ENCODE assay signal across 8 cellular contexts in genomic region chr3:53072653-53073552, GRCh38. TPM values are rescaled to one million over a fixed set of nuclear protein-coding genes. Genes with fewer than 3 reads are reported as not detected.
A peak's percentile ranks its signal among the peaks of the same experiment; 100 is the strongest.
DNase-seq lines count a peak whose midpoint lies in the region; ATAC-seq and TF ChIP-seq lines count a peak whose summit lies in the region.

No MANE protein-coding gene starts in this region.

- no peaks in the 10 kb centered on the region for H3K9me3 ChIP-seq in CD4-positive, CD25-positive, alpha-beta regulatory T cell (ENCODE audit: control insufficient read depth in 2 of 2, low read length in 2 of 2)
- no peaks in the 10 kb centered on the region for H3K9me3 ChIP-seq in endodermal cell (ENCODE audit: control insufficient read depth, low read length)

- H3K4me1 ChIP-seq in CD4-positive, CD25-positive, alpha-beta regulatory T cell (ENCODE audit: control insufficient read depth, insufficient read depth, low read length, poor library complexity, severe bottlenecking) = peaks cover 19% of the 10 kb centered on the region
- H3K4me1 ChIP-seq in endodermal cell (ENCODE audit: control insufficient read depth, insufficient read depth, low read length) = no peaks in the 10 kb centered on the region

- peak overlapping the region; percentile 91 to 95 (median 92) for H3K4me3 Mint-ChIP-seq in CD4-positive, CD25-positive, alpha-beta regulatory T cell
- peak overlapping the region; percentile 56 for H3K4me3 Mint-ChIP-seq in endodermal cell

- peaks cover 4 to 22% (median 11%) of the 10 kb centered on the region in 4 donors for H3K4me1 Mint-ChIP-seq in CD4-positive, CD25-positive, alpha-beta regulatory T cell
- H3K4me1 Mint-ChIP-seq in endodermal cell = peaks cover 14% of the 10 kb centered on the region

- TF ChIP-seq CTCF in endodermal cell (conservative IDR thresholded peaks at IDR 0.05) = peak; percentile 99

- peak overlapping the region; percentile 73 for H3K4me3 ChIP-seq in CD4-positive, CD25-positive, alpha-beta regulatory T cell (ENCODE audit: low read depth, low read length)
- no peak overlapping the region for H3K4me3 ChIP-seq in endodermal cell (ENCODE audit: low read length)

- H3K36me3 Mint-ChIP-seq in CD4-positive, CD25-positive, alpha-beta regulatory T cell = no peaks in the 10 kb centered on the region
- no peaks in the 10 kb centered on the region for H3K36me3 Mint-ChIP-seq in endodermal cell (ENCODE audit: low read depth)

- peaks cover 4% of the 10 kb centered on the region for H3K27me3 Mint-ChIP-seq in CD4-positive, CD25-positive, alpha-beta regulatory T cell
- peaks cover 3% of the 10 kb centered on the region for H3K27me3 Mint-ChIP-seq in endodermal cell (ENCODE audit: insufficient read depth)

- no peaks in the 10 kb centered on the region for H3K27me3 ChIP-seq in CD4-positive, CD25-positive, alpha-beta regulatory T cell (ENCODE audit: control insufficient read depth, insufficient read depth, low read length)
- H3K27me3 ChIP-seq in endodermal cell (ENCODE audit: control insufficient read depth, insufficient read depth, low read length, poor library complexity, severe bottlenecking) = peaks cover 3% of the 10 kb centered on the region

- ATAC-seq in CD4-positive, CD25-positive, alpha-beta regulatory T cell (ENCODE audit: low read depth in 2 of 2) = peak; percentile 96 to 97
- ATAC-seq in GM19328 (IDR thresholded peaks at IDR 0.05; ENCODE audit: unreplicated experiment) = peak; percentile 79
- ATAC-seq in HG03460 (IDR thresholded peaks at IDR 0.05; ENCODE audit: unreplicated experiment) = peak; percentile 87

- H3K36me3 ChIP-seq in CD4-positive, CD25-positive, alpha-beta regulatory T cell (ENCODE audit: control insufficient read depth, insufficient read depth, low read length) = no peaks in the 10 kb centered on the region
- no peaks in the 10 kb centered on the region for H3K36me3 ChIP-seq in endodermal cell (ENCODE audit: control insufficient read depth, insufficient read depth, low read length)

- DNase-seq in CD4-positive, CD25-positive, alpha-beta regulatory T cell = peak; percentile 74 to 94 (median 88)
- DNase-seq in NK-92 (lab: John Stamatoyannopoulos, UW; ENCODE audit: unreplicated experiment) = peak; percentile 6
- DNase-seq in activated CD8-positive, alpha-beta memory T cell treated with anti-CD3 and anti-CD28 coated beads for 24 hours = peak; percentile 93
- peak; percentile 99 for DNase-seq in endodermal cell
- peak; percentile 77 for DNase-seq in midbrain (lab: John Stamatoyannopoulos, UW)
- DNase-seq in stimulated activated CD8-positive, alpha-beta memory T cell treated with anti-CD3 and anti-CD28 coated beads, Interleukin-15, amount 100 ng/mL, for 4 hours (ENCODE audit: low read depth in 2 of 2) = peak; percentile 69 to 75

- no peaks in the 10 kb centered on the region for H3K9me3 Mint-ChIP-seq in CD4-positive, CD25-positive, alpha-beta regulatory T cell
- H3K9me3 Mint-ChIP-seq in endodermal cell = no peaks in the 10 kb centered on the region

- peak overlapping the region; percentile 94 to 98 (median 98) for H3K27ac Mint-ChIP-seq in CD4-positive, CD25-positive, alpha-beta regulatory T cell
- H3K27ac Mint-ChIP-seq in endodermal cell = peak overlapping the region; percentile 80

- H3K27ac ChIP-seq in CD4-positive, CD25-positive, alpha-beta regulatory T cell (ENCODE audit: insufficient read depth, low read length, poor library complexity, severe bottlenecking) = peak overlapping the region; percentile 79
- no peak overlapping the region for H3K27ac ChIP-seq in endodermal cell (ENCODE audit: low read depth, low read length)

- 42 to 43% methylated on average over 17 to 32 of the region's 32 CpGs for WGBS in endodermal cell (ENCODE audit: insufficient coverage in 1 of 2, insufficient read length in 1 of 2), 2 experiments

- H3K9ac ChIP-seq in endodermal cell (ENCODE audit: extremely low read depth, low read length, poor library complexity, severe bottlenecking) = no peak overlapping the region

RNA-seq across cellular contexts. Expression of gene SFMBT1, which starts 27.0 kb away (rescaled TPM):
- 31.4 TPM for total RNA-seq in CD4-positive, CD25-positive, alpha-beta regulatory T cell
- polyA plus RNA-seq in CD4-positive, CD25-positive, alpha-beta regulatory T cell = 10 to 100 TPM; 13.1 to 19.8 (median 15.6) TPM
- 10 to 100 TPM in 1 of 2 donors, 1 to 10 TPM in 1; 6.9 to 10.3 TPM for total RNA-seq in endodermal cell
- polyA plus RNA-seq in endodermal cell (2013, experiment 1 of 2) = 8.2 TPM
- 7.4 TPM for polyA plus RNA-seq in endodermal cell (2013, experiment 2 of 2)

RNA-seq across cellular contexts. Expression of gene RFT1, which starts 57.3 kb away (rescaled TPM):
- 12.9 TPM for total RNA-seq in CD4-positive, CD25-positive, alpha-beta regulatory T cell
- polyA plus RNA-seq in CD4-positive, CD25-positive, alpha-beta regulatory T cell = 10 to 100 TPM; 21.4 to 27.6 (median 25.4) TPM
- 10 to 100 TPM; 29.3 to 35.2 TPM for total RNA-seq in endodermal cell
- polyA plus RNA-seq in endodermal cell (2013, experiment 1 of 2) = 27.5 TPM
- 22.1 TPM for polyA plus RNA-seq in endodermal cell (2013, experiment 2 of 2)

Comparison
In these comparisons a context has a peak if more than half of its experiments do, and no peak if none do; other contexts are left out.
1. DNase-seq: peak in every context shown above with its lines; median percentile 99 in endodermal cell; 93 in activated CD8-positive, alpha-beta memory T cell treated with anti-CD3 and anti-CD28 coated beads for 24 hours; 88 in CD4-positive, CD25-positive, alpha-beta regulatory T cell; 77 in midbrain; 72 in stimulated activated CD8-positive, alpha-beta memory T cell treated with anti-CD3 and anti-CD28 coated beads, Interleukin-15, amount 100 ng/mL, for 4 hours; 6 in NK-92.